11 cellular contexts compared by ENCODE assay signal in the genomic region with DNA sequence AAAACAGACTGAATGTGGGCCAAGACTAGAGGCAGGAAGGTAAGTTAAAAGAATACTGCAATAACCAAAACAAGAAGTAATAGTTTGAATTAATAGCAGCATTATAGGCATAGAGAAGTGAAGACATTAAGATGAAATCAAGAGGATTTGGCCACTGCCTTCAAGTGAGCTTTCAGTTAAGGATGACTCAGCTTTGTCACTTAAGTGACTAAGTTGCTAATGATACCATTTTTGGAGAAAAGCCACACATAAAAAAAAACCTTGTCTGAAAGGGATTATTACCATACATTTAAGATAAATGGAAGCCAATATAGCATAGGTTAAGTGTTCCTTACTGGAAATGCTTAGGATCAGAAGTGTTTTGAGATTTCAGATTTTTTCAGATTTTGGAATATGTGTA. TPM values are rescaled to one million over a fixed set of nuclear protein-coding genes. Genes with fewer than 3 reads are reported as not detected.
A peak's percentile ranks its signal among the peaks of the same experiment; 100 is the strongest.
DNase-seq lines count a peak whose midpoint lies in the region; ATAC-seq and TF ChIP-seq lines count a peak whose summit lies in the region.
"Had no signal": no experiment of that assay in that cellular context is flagged by ENCODE, and none has a peak within 500 bp of the region (broad histone marks: within the 10 kb centered on the region; RNA-seq: fewer than 3 reads in every experiment).

No MANE protein-coding gene starts in this region.

- H4K8ac ChIP-seq in IMR-90 (ENCODE audit: low read depth in 2 of 2, low read length in 2 of 2) = no peak overlapping the region

- no peak overlapping the region for H2AK5ac ChIP-seq in IMR-90 (ENCODE audit: low read depth, low read length)

- H2BK20ac ChIP-seq in IMR-90 (ENCODE audit: low read depth, low read length) = no peak overlapping the region

- H4K20me1 ChIP-seq in IMR-90 (ENCODE audit: insufficient read depth, low read length) = no peaks in the 10 kb centered on the region

- H3K4me2 ChIP-seq in IMR-90 (ENCODE audit: low read depth, low read length) = no peak overlapping the region

- no peaks in the 10 kb centered on the region for H3K9me3 Mint-ChIP-seq in activated naive CD8-positive, alpha-beta T cell treated with anti-CD3 and anti-CD28 coated beads, Interleukin-2, amount 50 U/mL, for 24 hours
- H3K9me3 Mint-ChIP-seq: naive B cell had no signal

- no peak overlapping the region for H2AFZ ChIP-seq in IMR-90 (replicated peaks; ENCODE audit: low read length, poor library complexity)

- no peak overlapping the region for H2BK5ac ChIP-seq in IMR-90 (ENCODE audit: low read depth, low read length, poor library complexity, severe bottlenecking)

- H3K4me3 ChIP-seq in IMR-90 (ENCODE audit: insufficient read depth, low read depth, low read length) = no peak overlapping the region
- H3K4me3 ChIP-seq in psoas muscle = no peak overlapping the region
- H3K4me3 ChIP-seq: SJSA1 had no signal

- H3K14ac ChIP-seq in IMR-90 (replicated peaks; ENCODE audit: low read depth, low read length) = no peak overlapping the region

- ATAC-seq in IMR-90 (ENCODE audit: low read depth) = no peak
- ATAC-seq in activated naive CD8-positive, alpha-beta T cell treated with anti-CD3 and anti-CD28 coated beads, Interleukin-2, amount 50 U/mL, for 24 hours = peak; percentile 61
- ATAC-seq in psoas muscle = peak; percentile 67 to 92 (median 78)
- no peak for ATAC-seq in HG02981 (IDR thresholded peaks at IDR 0.05; ENCODE audit: unreplicated experiment)
- ATAC-seq in HG03521 (IDR thresholded peaks at IDR 0.05; ENCODE audit: unreplicated experiment) = no peak

- H3K4me1 Mint-ChIP-seq in activated naive CD8-positive, alpha-beta T cell treated with anti-CD3 and anti-CD28 coated beads, Interleukin-2, amount 50 U/mL, for 24 hours = peaks cover 11% of the 10 kb centered on the region
- H3K4me1 Mint-ChIP-seq: naive B cell had no signal

- no peak overlapping the region for H3K56ac ChIP-seq in IMR-90 (ENCODE audit: extremely low read depth, insufficient read depth, low read length)

- dilution Hi-C loops in IMR-90 (cut with HindIII; ENCODE audit: low sequenced_read_pairs, unreplicated experiment) = no loop called here

- H3K9me3 ChIP-seq in IMR-90 (ENCODE audit: control insufficient read depth, insufficient read depth, low read length) (no peaks in the 10 kb centered on the region), psoas muscle (no peaks in the 10 kb centered on the region)
- H3K9me3 ChIP-seq: SJSA1 had no signal

- no peak overlapping the region for H4K5ac ChIP-seq in IMR-90 (ENCODE audit: low read depth, low read length)

- no peak overlapping the region for H3K4me3 Mint-ChIP-seq in activated naive CD8-positive, alpha-beta T cell treated with anti-CD3 and anti-CD28 coated beads, Interleukin-2, amount 50 U/mL, for 24 hours
- H3K4me3 Mint-ChIP-seq: naive B cell had no signal

- H3K23ac ChIP-seq in IMR-90 (ENCODE audit: low read depth, low read length) = no peak overlapping the region

- no peak for TF ChIP-seq RAD21 in IMR-90 (IDR thresholded peaks at IDR 0.05; ENCODE audit: low read length)

- no peak for TF ChIP-seq POLR2A in IMR-90 (IDR thresholded peaks at IDR 0.05; ENCODE audit: low read depth, low read length)

- peaks cover 8 to 18% of the 10 kb centered on the region in 2 experiments for H3K79me1 ChIP-seq in IMR-90 (ENCODE audit: low read depth in 1 of 2, low read length in 2 of 2)

- H3K27me3 ChIP-seq in IMR-90 (ENCODE audit: control insufficient read depth, insufficient read depth, low read length) = no peaks in the 10 kb centered on the region
- H3K27me3 ChIP-seq in psoas muscle (ENCODE audit: insufficient read depth in 3 of 3, low read length in 2 of 3) = no peaks in the 10 kb centered on the region
- H3K27me3 ChIP-seq: SJSA1 had no signal

- H3K36me3 ChIP-seq in IMR-90 (ENCODE audit: control insufficient read depth, insufficient read depth, low read length) (peaks cover 27% of the 10 kb centered on the region), psoas muscle (ENCODE audit: insufficient read depth in 1 of 2, low read depth in 1 of 2) (peaks cover 4 to 100% of the 10 kb centered on the region in 2 donors)

- TF ChIP-seq CTCF in IMR-90 (conservative IDR thresholded peaks at IDR 0.05; ENCODE audit: low read depth, low read length) = no peak
- TF ChIP-seq CTCF in psoas muscle (IDR thresholded peaks at IDR 0.05) = no peak

- in situ Hi-C loops in IMR-90 (cut with MboI; ENCODE audit: low sequenced_read_pairs) = no loop called here

- H3K27ac Mint-ChIP-seq in activated naive CD8-positive, alpha-beta T cell treated with anti-CD3 and anti-CD28 coated beads, Interleukin-2, amount 50 U/mL, for 24 hours = no peak overlapping the region
- H3K27ac Mint-ChIP-seq: naive B cell had no signal

- no peak overlapping the region for H3K27ac ChIP-seq in IMR-90 (ENCODE audit: insufficient read depth, low read length)
- H3K27ac ChIP-seq in psoas muscle = peak overlapping the region; percentile 67
- H3K27ac ChIP-seq: SJSA1 had no signal

- BruUV-seq in IMR-90 (replicated peaks; lab: Mats Ljungman, UMichigan) = no TSS peak

- no peak overlapping the region for H3K4ac ChIP-seq in IMR-90 (ENCODE audit: low read depth, low read length)

- POLR2A ChIA-PET in IMR-90 (lab: Charles Lee; ENCODE audit: unreplicated experiment) = no interaction called here

- no peak overlapping the region for H3K9ac ChIP-seq in IMR-90 (ENCODE audit: low read depth, low read length)

- no peak overlapping the region for H3K18ac ChIP-seq in IMR-90 (ENCODE audit: low read depth, low read length)

- CTCF ChIA-PET in IMR-90 (lab: Yijun Ruan, JAX) = interaction anchor here (0.7 kb wide), 1 partner anchor 14 kb away, joined by 3 read pairs; no protein-coding TSS in a partner anchor

- H2BK120ac ChIP-seq in IMR-90 (ENCODE audit: low read depth, low read length) = no peak overlapping the region

- DNase-seq in GM03348 (ENCODE audit: low spot score) = peak; percentile 23
- peak; percentile 67 for DNase-seq in IMR-90
- DNase-seq in activated naive CD8-positive, alpha-beta T cell treated with anti-CD3 and anti-CD28 coated beads, Interleukin-2, amount 50 U/mL, for 24 hours = no peak
- no peak for DNase-seq in psoas muscle
- no peak for DNase-seq in DMS79 treated with DMSO at 0.1 percent for 48 hours (lab: John Stamatoyannopoulos, UW)
- DNase-seq: cerebellar nuclear complex, naive B cell, NCI-H1694 treated with DMSO at 0.1 percent for 48 hours had no signal

- H4K91ac ChIP-seq in IMR-90 (ENCODE audit: insufficient read depth, low read depth, low read length) = no peak overlapping the region

- no peaks in the 10 kb centered on the region for H3K9me1 ChIP-seq in IMR-90 (ENCODE audit: insufficient read depth, low read length)

- peaks cover 68% of the 10 kb centered on the region for H3K36me3 Mint-ChIP-seq in activated naive CD8-positive, alpha-beta T cell treated with anti-CD3 and anti-CD28 coated beads, Interleukin-2, amount 50 U/mL, for 24 hours (ENCODE audit: low read depth)

- intact Hi-C loops in IMR-90 (cut with micrococcal nuclease) (loop anchor here (5.0 kb wide), 1 partner anchor 40 kb away; no protein-coding TSS in a partner anchor), psoas muscle (cut with DNase I) (no loop called here)

- H2BK15ac ChIP-seq in IMR-90 (ENCODE audit: low read depth, low read length) = no peak overlapping the region; the same call in 2 of the 3 replicates

- no peak overlapping the region for H2AK9ac ChIP-seq in IMR-90 (replicated peaks; ENCODE audit: low read depth, low read length, poor library complexity)

- H3K4me1 ChIP-seq in IMR-90 (ENCODE audit: control insufficient read depth, insufficient read depth, low read length) (no peaks in the 10 kb centered on the region; the same call in 1 of the 2 replicates), psoas muscle (peaks cover 6% of the 10 kb centered on the region)

- no peaks in the 10 kb centered on the region for H3K27me3 Mint-ChIP-seq in activated naive CD8-positive, alpha-beta T cell treated with anti-CD3 and anti-CD28 coated beads, Interleukin-2, amount 50 U/mL, for 24 hours
- H3K27me3 Mint-ChIP-seq: naive B cell had no signal

TF ChIP-seq in IMR-90, 13 proteins besides CTCF, POLR2A, EP300 and RAD21:
- TF ChIP-seq NFE2L2 (IDR thresholded peaks at IDR 0.05; ENCODE audit: low read depth, low read length) (peak; percentile 59), RFX5 (IDR thresholded peaks at IDR 0.05; ENCODE audit: low read depth, low read length) (no peak), SMC3 (IDR thresholded peaks at IDR 0.05; ENCODE audit: low read depth, low read length) (no peak)

RNA-seq across cellular contexts. Expression of a gene that starts 57.0 kb away (rescaled TPM):
- total RNA-seq in IMR-90 (2012; rRNA removed) (54.8 and 78.9 TPM in 2 replicates), psoas muscle (100 to 1,000 TPM; 273 to 456 (median 349) TPM)
- polyA plus RNA-seq in IMR-90 (2012; rRNA removed) (17.2 and 20.1 TPM in 2 replicates), psoas muscle (100 to 1,000 TPM in 2 of 3 donors, 10 to 100 TPM in 1; 95.9 to 410 (median 135) TPM)
- polyA plus RNA-seq in IMR-90 (2012; cell fraction: cytosol; rRNA removed) = 6.0 and 7.2 TPM in 2 replicates
- 8.9 and 56.1 TPM in 2 replicates for polyA plus RNA-seq in IMR-90 (2012; cell fraction: nucleus; rRNA removed; ENCODE audit: low replicate concordance)

Comparison
In these comparisons a context has a peak if more than half of its experiments do, and no peak if none do; other contexts are left out.
1. DNase-seq: peak in GM03348 (single experiment) and IMR-90 (single experiment); none in activated naive CD8-positive, alpha-beta T cell treated with anti-CD3 and anti-CD28 coated beads, Interleukin-2, amount 50 U/mL, for 24 hours (single experiment), psoas muscle (0 of 2) and DMS79 treated with DMSO at 0.1 percent for 48 hours (single experiment).
2. ATAC-seq: peak in activated naive CD8-positive, alpha-beta T cell treated with anti-CD3 and anti-CD28 coated beads, Interleukin-2, amount 50 U/mL, for 24 hours (single experiment) and psoas muscle (4 of 4); none in IMR-90 (single experiment), HG02981 (single experiment) and HG03521 (single experiment).